ENCODE assay signal across 8 cellular contexts in genomic region chr19:632228-633067, GRCh38. TPM values are rescaled to one million over a fixed set of nuclear protein-coding genes. Genes with fewer than 3 reads are reported as not detected.
DNase-seq lines count a peak whose midpoint lies in the region; ATAC-seq, FAIRE-seq and TF ChIP-seq lines count a peak whose summit lies in the region.

No MANE protein-coding gene starts in this region.

- peak; percentile 81 to 86 for ATAC-seq in A549
- ATAC-seq in GM18505 (IDR thresholded peaks at IDR 0.05; ENCODE audit: unreplicated experiment) = peak; percentile 10
- peak; percentile 18 for ATAC-seq in HG03196 (IDR thresholded peaks at IDR 0.05; ENCODE audit: unreplicated experiment)
- ATAC-seq in lung (ENCODE audit: insufficient read depth, low FRiP score) = no peak

- peak overlapping the region; percentile 98 for H3K4me3 Mint-ChIP-seq in chondrocyte (ENCODE audit: unreplicated experiment)

- DNase-seq in A549 (ENCODE audit: low read depth in 1 of 2, low spot score in 1 of 2) (peak; percentile 58 to 66), SJCRH30 (peak; percentile 59 to 70), chondrocyte (ENCODE audit: low spot score) (no peak), lung (ENCODE audit: low spot score) (no peak), stomach (no peak), NCI-H187 treated with DMSO at 0.1 percent for 48 hours (lab: John Stamatoyannopoulos, UW) (no peak)

- H3K9me3 ChIP-seq in A549 (no peaks in the 10 kb centered on the region), SJCRH30 (replicated peaks) (no peaks in the 10 kb centered on the region), lung (ENCODE audit: control insufficient read depth in 2 of 2, insufficient read depth in 1 of 2, low read length in 1 of 2) (no peaks in the 10 kb centered on the region), stomach (no peaks in the 10 kb centered on the region)

- H3K4me3 ChIP-seq in A549 (peak overlapping the region; percentile 91), SJCRH30 (peak overlapping the region; percentile 95), lung (peak overlapping the region; percentile 88), stomach (peak overlapping the region; percentile 71 to 97 (median 82))

- peak overlapping the region; percentile 98 for H3K4me2 ChIP-seq in A549

- H3K4me1 ChIP-seq in A549 = peaks cover 25% of the 10 kb centered on the region
- no peaks in the 10 kb centered on the region for H3K4me1 ChIP-seq in SJCRH30
- peaks cover 0 to 8% of the 10 kb centered on the region in 2 donors for H3K4me1 ChIP-seq in lung (ENCODE audit: control insufficient read depth in 2 of 2, insufficient read depth in 2 of 2, low read length in 2 of 2)
- H3K4me1 ChIP-seq in stomach = peaks cover 20 to 54% (median 36%) of the 10 kb centered on the region in 4 donors

- H3K4me1 Mint-ChIP-seq in chondrocyte (ENCODE audit: low read depth) = peaks cover 22% of the 10 kb centered on the region

- no peaks in the 10 kb centered on the region for H3K27me3 Mint-ChIP-seq in chondrocyte (ENCODE audit: low read depth)

- TF ChIP-seq CTCF in A549 (IDR thresholded peaks at IDR 0.05) = no peak
- TF ChIP-seq CTCF in chondrocyte (IDR thresholded peaks at IDR 0.05) = no peak
- TF ChIP-seq CTCF in lung (IDR thresholded peaks at IDR 0.05; ENCODE audit: control extremely low read depth, extremely low read depth) = no peak
- TF ChIP-seq CTCF in stomach (IDR thresholded peaks at IDR 0.05) = no peak

- peak overlapping the region; percentile 94 to 97 for H3K27ac ChIP-seq in A549
- H3K27ac ChIP-seq in SJCRH30 = peak overlapping the region; percentile 36; the same call in 1 of the 2 replicates
- no peak overlapping the region for H3K27ac ChIP-seq in lung (ENCODE audit: low read depth in 1 of 2, low read length in 1 of 2)
- H3K27ac ChIP-seq in stomach = peak overlapping the region in 4 of 5 donors; percentile 53 to 88 (median 78)

- POLR2A ChIA-PET in A549 (lab: Yijun Ruan, JAX) = interaction anchor here (1.1 kb wide), 1 partner anchor 56 kb away, joined by 7 read pairs; no protein-coding TSS in a partner anchor

- TF ChIP-seq POLR2A in A549 (IDR thresholded peaks at IDR 0.05; ENCODE audit: low read length) (peak; percentile 49), GM18505 (IDR thresholded peaks at IDR 0.05; ENCODE audit: borderline replicate concordance, extremely low read depth, insufficient read depth, insufficient read length) (no peak), stomach (IDR thresholded peaks at IDR 0.05) (no peak)

- peaks cover 11% of the 10 kb centered on the region for H3K36me3 Mint-ChIP-seq in chondrocyte (ENCODE audit: low read depth)

- H3K9me3 Mint-ChIP-seq in chondrocyte (ENCODE audit: low read depth) = no peaks in the 10 kb centered on the region

- FAIRE-seq in A549 (lab: Jason Lieb, UNC) = no peak

- intact Hi-C loops in stomach (cut with DNase I; ENCODE audit: low total_unique reads) = loop anchor here (10.0 kb wide), 1 partner anchor 58 kb away; the partner anchor contains the start of gene BSG

- TF ChIP-seq RAD21 in A549 (conservative IDR thresholded peaks at IDR 0.05 in 1 of 2, IDR thresholded peaks at IDR 0.05 in 1 of 2) = no peak

- 50% methylated on average over 7 of the region's 47 CpGs for WGBS in A549 (ENCODE audit: missing lambda C conversion rate)
- 17 to 23% methylated on average over 47 of the region's 47 CpGs for WGBS in lung, 2 donors
- 16 to 31% (median 19%) methylated on average over 32 to 47 of the region's 47 CpGs for WGBS in stomach, 5 donors

- peaks cover 3% of the 10 kb centered on the region; the same call in 1 of the 2 replicates for H3K36me3 ChIP-seq in SJCRH30
- H3K36me3 ChIP-seq in lung (ENCODE audit: control insufficient read depth in 2 of 2, insufficient read depth in 2 of 2, low read length in 2 of 2) = peaks cover 0 to 14% of the 10 kb centered on the region in 2 donors
- H3K36me3 ChIP-seq in stomach = peaks cover 11 to 41% (median 36%) of the 10 kb centered on the region in 4 donors

- no peak for TF ChIP-seq EP300 in A549 (IDR thresholded peaks at IDR 0.05)
- TF ChIP-seq EP300 in stomach (IDR thresholded peaks at IDR 0.05) = no peak

- H3K27me3 ChIP-seq in SJCRH30 = no peaks in the 10 kb centered on the region
- H3K27me3 ChIP-seq in lung (ENCODE audit: control insufficient read depth, insufficient read depth) = no peaks in the 10 kb centered on the region
- H3K27me3 ChIP-seq in stomach = no peaks in the 10 kb centered on the region

- H3K27ac Mint-ChIP-seq in chondrocyte (ENCODE audit: unreplicated experiment) = peak overlapping the region; percentile 79

- CTCF ChIA-PET in A549 (lab: Yijun Ruan, JAX) = interaction anchor here (0.7 to 3.7 kb wide), 4 partner anchors 44 to 343 kb away, joined by 3 to 13 read pairs (median 5); no protein-coding TSS in a partner anchor

TF ChIP-seq in A549, 52 proteins besides CTCF, POLR2A, EP300 and RAD21 (continues in another document):
- TF ChIP-seq, protein P1, sequence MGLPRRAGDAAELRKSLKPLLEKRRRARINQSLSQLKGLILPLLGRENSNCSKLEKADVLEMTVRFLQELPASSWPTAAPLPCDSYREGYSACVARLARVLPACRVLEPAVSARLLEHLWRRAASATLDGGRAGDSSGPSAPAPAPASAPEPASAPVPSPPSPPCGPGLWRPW (IDR thresholded peaks at IDR 0.05) = no peak

RNA-seq across cellular contexts. Expression of gene POLRMT, which starts 0.9 kb away (rescaled TPM):
- polyA plus RNA-seq in A549 (2011; rRNA removed) (41.9 and 59.8 TPM in 2 replicates), A549 (2017; fragmentation: RNase III; extraction: RNeasy Plus Mini Kit Qiagen cat#74134 plus additional on column Dnase treatment) (65.0 to 68.8 TPM (median 66.5 TPM) in 3 replicates), lung (10 to 100 TPM; 33.5 to 76.7 TPM), stomach (100 to 1,000 TPM in 1 of 3 donors, 10 to 100 TPM in 2; 73.5 to 103 (median 89.4) TPM)
- polyA plus RNA-seq in A549 (2012; cell fraction: cytosol; rRNA removed) = 58.8 and 76.2 TPM in 2 replicates
- polyA plus RNA-seq in A549 (2012; cell fraction: nucleus; rRNA removed) = 187 and 288 TPM in 2 replicates
- 192 and 233 TPM in 2 replicates for polyA minus RNA-seq in A549 (2011; rRNA and poly(A)+ RNA removed)
- 27.0 and 29.6 TPM in 2 replicates for total RNA-seq in SJCRH30 (2014; rRNA removed; shearing (Covaris generic))
- total RNA-seq in chondrocyte (27.3 to 35.8 TPM (median 35.5 TPM) in 3 replicates), lung (10 to 100 TPM; 16.1 to 43.3 TPM), stomach (100 to 1,000 TPM in 1 of 5 donors, 10 to 100 TPM in 4; 18.5 to 196 (median 57.8) TPM)

RNA-seq across cellular contexts. Expression of gene FGF22, which starts 7.2 kb away (rescaled TPM):
- polyA plus RNA-seq in A549 (2011; rRNA removed) = 0.13 TPM in 1 of 2 replicates, not detected in the other
- polyA plus RNA-seq in A549 (2012; cell fraction: cytosol; rRNA removed) = 0.28 and 0.39 TPM in 2 replicates
- 1.5 and 1.7 TPM in 2 replicates for polyA plus RNA-seq in A549 (2012; cell fraction: nucleus; rRNA removed)
- 0.79 to 1.1 TPM (median 1.0 TPM) in 3 replicates for polyA plus RNA-seq in A549 (2017; fragmentation: RNase III; extraction: RNeasy Plus Mini Kit Qiagen cat#74134 plus additional on column Dnase treatment)
- polyA minus RNA-seq in A549 (2011; rRNA and poly(A)+ RNA removed) = not detected in 2 replicates
- total RNA-seq in SJCRH30 (2014; rRNA removed; shearing (Covaris generic)) = not detected in 2 replicates
- not detected in 3 replicates for total RNA-seq in chondrocyte
- under 1 TPM; 0.23 to 0.46 TPM for total RNA-seq in lung
- under 1 TPM; 0.10 to 0.85 TPM for polyA plus RNA-seq in lung
- total RNA-seq in stomach = under 1 TPM in 1 of 5 donors, not detected in 4; 0.45 TPM
- polyA plus RNA-seq in stomach = under 1 TPM; 0.37 to 0.76 (median 0.48) TPM

RNA-seq across cellular contexts. Expression of gene RNF126, which starts 30.6 kb away (rescaled TPM):
- polyA plus RNA-seq in A549 (2011; rRNA removed) (3.1 and 4.9 TPM in 2 replicates), A549 (2017; fragmentation: RNase III; extraction: RNeasy Plus Mini Kit Qiagen cat#74134 plus additional on column Dnase treatment) (35.0 to 36.3 TPM (median 35.4 TPM) in 3 replicates), lung (10 to 100 TPM; 32.2 to 41.9 TPM), stomach (10 to 100 TPM; 29.9 to 35.1 (median 35.0) TPM)
- 43.6 and 53.5 TPM in 2 replicates for polyA plus RNA-seq in A549 (2012; cell fraction: cytosol; rRNA removed)
- 71.1 and 89.5 TPM in 2 replicates for polyA plus RNA-seq in A549 (2012; cell fraction: nucleus; rRNA removed)
- polyA minus RNA-seq in A549 (2011; rRNA and poly(A)+ RNA removed) = 2.4 and 5.0 TPM in 2 replicates
- 37.6 and 38.8 TPM in 2 replicates for total RNA-seq in SJCRH30 (2014; rRNA removed; shearing (Covaris generic))
- total RNA-seq in chondrocyte (29.3 to 36.3 TPM (median 29.5 TPM) in 3 replicates), lung (10 to 100 TPM; 18.1 to 46.2 TPM), stomach (100 to 1,000 TPM in 1 of 5 donors, 10 to 100 TPM in 4; 21.1 to 240 (median 65.9) TPM)

RNA-seq across cellular contexts. Expression of gene HCN2, which starts 42.8 kb away (rescaled TPM):
- polyA plus RNA-seq in A549 (2011; rRNA removed) (2.7 and 7.1 TPM in 2 replicates), A549 (2017; fragmentation: RNase III; extraction: RNeasy Plus Mini Kit Qiagen cat#74134 plus additional on column Dnase treatment) (23.2 to 24.8 TPM (median 24.7 TPM) in 3 replicates), lung (under 1 TPM; 0.04 to 0.11 TPM), stomach (under 1 TPM in 2 of 3 donors, not detected in 1; 0.10 to 0.15 TPM)
- 11.4 and 16.3 TPM in 2 replicates for polyA plus RNA-seq in A549 (2012; cell fraction: cytosol; rRNA removed)
- polyA plus RNA-seq in A549 (2012; cell fraction: nucleus; rRNA removed) = 13.9 and 20.2 TPM in 2 replicates
- 15.7 and 22.3 TPM in 2 replicates for polyA minus RNA-seq in A549 (2011; rRNA and poly(A)+ RNA removed)
- total RNA-seq in SJCRH30 (2014; rRNA removed; shearing (Covaris generic)) = 0.14 and 0.30 TPM in 2 replicates
- total RNA-seq in chondrocyte (6.2 to 6.8 TPM (median 6.7 TPM) in 3 replicates), lung (under 1 TPM; 0.21 to 0.37 TPM), stomach (under 1 TPM in 1 of 5 donors, not detected in 4; 0.18 TPM)

RNA-seq across cellular contexts. Expression of gene FSTL3, which starts 43.7 kb away (rescaled TPM):
- polyA plus RNA-seq in A549 (2011; rRNA removed) = 45.5 and 58.1 TPM in 2 replicates
- 109 and 193 TPM in 2 replicates for polyA plus RNA-seq in A549 (2012; cell fraction: cytosol; rRNA removed)
- polyA plus RNA-seq in A549 (2012; cell fraction: nucleus; rRNA removed) = 322 and 573 TPM in 2 replicates
- 110 to 131 TPM (median 118 TPM) in 3 replicates for polyA plus RNA-seq in A549 (2017; fragmentation: RNase III; extraction: RNeasy Plus Mini Kit Qiagen cat#74134 plus additional on column Dnase treatment)
- polyA minus RNA-seq in A549 (2011; rRNA and poly(A)+ RNA removed) = 32.4 and 35.3 TPM in 2 replicates
- 6.5 and 8.0 TPM in 2 replicates for total RNA-seq in SJCRH30 (2014; rRNA removed; shearing (Covaris generic))
- total RNA-seq in chondrocyte = 267 to 316 TPM (median 312 TPM) in 3 replicates
- total RNA-seq in lung = 100 to 1,000 TPM in 1 of 2 donors, 10 to 100 TPM in 1; 15.1 to 120 TPM
- 100 to 1,000 TPM; 109 to 172 TPM for polyA plus RNA-seq in lung
- 100 to 1,000 TPM in 1 of 5 donors, 10 to 100 TPM in 4; 12.3 to 136 (median 62.9) TPM for total RNA-seq in stomach
- 10 to 100 TPM; 12.5 to 32.8 (median 20.7) TPM for polyA plus RNA-seq in stomach

Comparison
In these comparisons a context has a peak if more than half of its experiments do, and no peak if none do; other contexts are left out.
1. DNase-seq: peak in A549 (2 of 2) and SJCRH30 (2 of 2); none in chondrocyte (single experiment), lung (single experiment), stomach (single experiment) and NCI-H187 treated with DMSO at 0.1 percent for 48 hours (single experiment).
2. H3K27ac ChIP-seq: peak in A549 (2 of 2), SJCRH30 (single experiment) and stomach (4 of 5); none in lung (0 of 2).
3. Peak in every context shown above with its lines, with median percentiles within 50 percentile points of each other: H3K4me3 ChIP-seq.